Comparison of ENCODE assay signal across 25 cellular contexts in the genomic region with DNA sequence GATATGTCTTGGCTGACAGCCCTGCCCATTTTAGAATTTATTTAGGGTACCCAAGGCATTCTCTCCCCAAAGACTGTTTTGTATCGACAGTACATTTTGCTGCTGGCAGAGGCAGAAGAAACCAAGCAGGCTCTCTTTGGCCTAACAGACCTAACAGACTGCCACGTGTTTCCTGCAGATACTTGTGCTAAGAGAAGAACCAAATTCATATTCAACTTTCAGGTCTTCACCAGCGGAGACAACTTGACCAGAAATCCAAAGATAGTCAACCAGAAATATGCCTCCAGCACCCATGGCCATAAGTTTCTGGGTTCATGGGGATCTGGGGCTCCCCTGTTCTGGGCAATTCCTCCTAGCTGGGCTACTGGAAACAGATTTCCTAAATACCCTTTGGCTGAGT.
"Had no signal": no experiment of that assay in that cellular context is flagged by ENCODE, and none has a peak within 500 bp of the region (broad histone marks: within the 10 kb centered on the region; RNA-seq: fewer than 3 reads in every experiment).

No MANE protein-coding gene starts in this region.

- H3K36me3 Mint-ChIP-seq: activated CD8-positive, alpha-beta memory T cell treated with anti-CD3 and anti-CD28 coated beads, Interleukin-2, amount 10 ng/mL, durations not matched to agents 7 days and 5 days; activated naive CD4-positive, alpha-beta T cell treated with anti-CD3 and anti-CD28 coated beads, Interleukin-2, amount 50 U/mL, for 72 hours; brain had no signal

- H3K4me3 Mint-ChIP-seq: activated CD8-positive, alpha-beta memory T cell treated with anti-CD3 and anti-CD28 coated beads, Interleukin-2, amount 10 ng/mL, durations not matched to agents 7 days and 5 days; activated naive CD8-positive, alpha-beta T cell treated with anti-CD3 and anti-CD28 coated beads, Interleukin-2, amount 50 U/mL, for 24 hours; activated T-cell treated with anti-CD3 and anti-CD28 coated beads, Interleukin-2, amount 50 U/mL, for 24 hours; activated T-helper 1 cell treated with anti-CD3 and anti-CD28 coated beads, Interleukin-12 subunit alpha, Interleukin-12 subunit beta, Interleukin-2, Interleukin-4 antibody, amounts not matched to agents 30 ng/mL and 10 ng/mL and 1 ng/mL, durations not matched to agents 14 hours and 24 hours and 36 hours; brain; central memory CD8-positive, alpha-beta T cell; T-helper 1 cell treated with Interleukin-12 subunit alpha and Interleukin-12 subunit beta and Interleukin-4 antibody, amounts not matched to agents 30 μg/mL and 1 μg/mL, for 36 hours had no signal

- H3K4me1 Mint-ChIP-seq: activated CD8-positive, alpha-beta memory T cell treated with anti-CD3 and anti-CD28 coated beads, Interleukin-2, amount 10 ng/mL, durations not matched to agents 7 days and 5 days; activated naive CD8-positive, alpha-beta T cell treated with anti-CD3 and anti-CD28 coated beads, Interleukin-2, amount 50 U/mL, for 24 hours; brain; central memory CD8-positive, alpha-beta T cell had no signal

- H3K4me1 ChIP-seq: Peyer's patch had no signal

- H3K4me3 ChIP-seq: Peyer's patch had no signal

- H3K27me3 Mint-ChIP-seq: activated naive CD8-positive, alpha-beta T cell treated with anti-CD3 and anti-CD28 coated beads, Interleukin-2, amount 50 U/mL, for 24 hours; activated T-cell treated with anti-CD3 and anti-CD28 coated beads, Interleukin-2, amount 50 U/mL, for 24 hours had no signal

- FAIRE-seq: astrocyte had no signal

- H3K36me3 ChIP-seq: Peyer's patch, WERI-Rb-1 had no signal

- ATAC-seq: activated CD8-positive, alpha-beta memory T cell treated with anti-CD3 and anti-CD28 coated beads, Interleukin-2, amount 10 ng/mL, durations not matched to agents 7 days and 5 days; activated naive CD4-positive, alpha-beta T cell treated with anti-CD3 and anti-CD28 coated beads, Interleukin-2, amount 50 U/mL, for 72 hours; activated naive CD8-positive, alpha-beta T cell treated with anti-CD3 and anti-CD28 coated beads, Interleukin-2, amount 50 U/mL, for 24 hours had no signal

- H3K27ac Mint-ChIP-seq: activated CD8-positive, alpha-beta memory T cell treated with anti-CD3 and anti-CD28 coated beads, Interleukin-2, amount 10 ng/mL, durations not matched to agents 7 days and 5 days; activated naive CD4-positive, alpha-beta T cell treated with anti-CD3 and anti-CD28 coated beads, Interleukin-2, amount 50 U/mL, for 72 hours; activated naive CD8-positive, alpha-beta T cell treated with anti-CD3 and anti-CD28 coated beads, Interleukin-2, amount 50 U/mL, for 24 hours; activated T-cell treated with anti-CD3 and anti-CD28 coated beads, Interleukin-2, amount 50 U/mL, for 24 hours; activated T-helper 1 cell treated with anti-CD3 and anti-CD28 coated beads, Interleukin-12 subunit alpha, Interleukin-12 subunit beta, Interleukin-2, Interleukin-4 antibody, amounts not matched to agents 30 ng/mL and 10 ng/mL and 1 ng/mL, durations not matched to agents 14 hours and 24 hours and 36 hours; brain; T-helper 1 cell treated with Interleukin-12 subunit alpha and Interleukin-12 subunit beta and Interleukin-4 antibody, amounts not matched to agents 30 μg/mL and 1 μg/mL, for 36 hours had no signal

- H3K9me3 ChIP-seq: Peyer's patch had no signal

- DNase-seq: activated CD4-positive, alpha-beta T cell treated with anti-CD3 and anti-CD28 coated beads for 4 hours; activated CD8-positive, alpha-beta memory T cell treated with anti-CD3 and anti-CD28 coated beads, Interleukin-2, amount 10 ng/mL, durations not matched to agents 7 days and 5 days; activated effector memory CD4-positive, alpha-beta T cell treated with anti-CD3 and anti-CD28 coated beads, Interleukin-2, amount 50 U/mL, for 16 hours; activated naive CD4-positive, alpha-beta T cell treated with Interleukin-2 at 50 U/mL for 16 hours; activated naive CD8-positive, alpha-beta T cell treated with anti-CD3 and anti-CD28 coated beads, Interleukin-2, amount 50 U/mL, for 24 hours; activated T-cell treated with anti-CD3 and anti-CD28 coated beads, Interleukin-2, amount 50 U/mL, for 24 hours; amygdala; KBM-7; NCI-H1092; NCI-H1417; NCI-H1930; NCI-H2171; NCI-H226; NCI-H526; NCI-H774; OCI-M1; Peyer's patch; SHP77 treated with DMSO at 0.1 percent for 48 hours; WERI-Rb-1 had no signal

- H3K27me3 ChIP-seq: Peyer's patch had no signal

- H3K27ac ChIP-seq: Peyer's patch, WERI-Rb-1 had no signal

- H3K9me3 Mint-ChIP-seq: activated naive CD4-positive, alpha-beta T cell treated with anti-CD3 and anti-CD28 coated beads, Interleukin-2, amount 50 U/mL, for 72 hours; activated naive CD8-positive, alpha-beta T cell treated with anti-CD3 and anti-CD28 coated beads, Interleukin-2, amount 50 U/mL, for 24 hours; activated T-cell treated with anti-CD3 and anti-CD28 coated beads, Interleukin-2, amount 50 U/mL, for 24 hours; activated T-helper 1 cell treated with anti-CD3 and anti-CD28 coated beads, Interleukin-12 subunit alpha, Interleukin-12 subunit beta, Interleukin-2, Interleukin-4 antibody, amounts not matched to agents 30 ng/mL and 10 ng/mL and 1 ng/mL, durations not matched to agents 14 hours and 24 hours and 36 hours; central memory CD8-positive, alpha-beta T cell; T-helper 1 cell treated with Interleukin-12 subunit alpha and Interleukin-12 subunit beta and Interleukin-4 antibody, amounts not matched to agents 30 μg/mL and 1 μg/mL, for 36 hours had no signal
